Comparison of ENCODE assay signal across 8 cellular contexts in the genomic region with DNA sequence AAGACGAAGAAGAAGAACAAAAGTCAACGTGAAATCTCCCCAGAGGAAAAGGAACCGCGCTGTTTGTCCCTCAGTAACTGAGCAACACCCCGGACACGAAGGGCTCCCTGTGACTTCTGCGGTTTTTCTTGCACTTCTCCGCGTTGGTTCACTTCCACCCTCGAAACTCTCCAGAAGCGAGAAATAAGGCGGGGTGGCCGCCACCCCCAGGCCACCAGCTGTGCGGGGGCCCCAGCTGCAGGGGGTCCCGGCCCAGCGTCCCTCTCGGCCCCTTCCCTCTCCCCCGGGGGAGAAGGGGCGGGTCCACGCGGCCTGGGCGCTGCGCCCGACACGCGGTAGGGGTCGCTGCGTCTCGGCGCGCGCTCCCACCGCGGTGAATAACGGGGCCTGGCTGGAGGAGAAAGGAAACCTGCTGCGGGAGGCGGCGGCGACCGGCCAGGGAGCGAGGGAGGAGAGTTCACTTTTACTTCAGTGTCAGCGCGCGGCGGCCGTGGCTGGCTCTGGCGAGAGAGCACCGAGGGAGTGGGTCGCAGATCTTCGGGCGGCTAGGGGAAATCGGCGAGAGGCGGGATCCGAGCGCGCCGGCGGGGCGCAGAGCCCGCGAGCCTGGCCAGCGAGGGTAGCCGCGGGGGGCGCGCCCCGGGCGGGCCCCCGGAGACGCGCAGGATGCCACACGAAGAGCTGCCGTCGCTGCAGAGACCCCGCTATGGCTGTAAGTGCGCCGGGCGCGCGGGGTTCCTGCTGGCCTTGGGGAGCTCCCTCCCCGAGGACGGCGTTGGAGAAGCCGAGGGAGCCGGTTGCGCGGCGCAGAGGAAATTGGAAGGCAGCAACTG. TPM values are rescaled to one million over a fixed set of nuclear protein-coding genes. Genes with fewer than 3 reads are reported as not detected.
DNase-seq lines count a peak whose midpoint lies in the region; ATAC-seq and TF ChIP-seq lines count a peak whose summit lies in the region.

Gene IQGAP2, plus strand, starts transcription at position 406 of the 833 bp plus-strand sequence. Its CDS starts 261 bp downstream, at position 667.

- H3K27ac Mint-ChIP-seq in activated T-cell treated with anti-CD3 and anti-CD28 coated beads, Interleukin-2, amount 50 U/mL, for 24 hours: peak within 1 kb of the TSS; percentile 97
- H3K27ac Mint-ChIP-seq in neural crest cell (ENCODE audit: unreplicated experiment): peak within 1 kb of the TSS; percentile 97

- no peaks in the 10 kb centered on the region for H3K9me3 Mint-ChIP-seq in activated T-cell treated with anti-CD3 and anti-CD28 coated beads, Interleukin-2, amount 50 U/mL, for 24 hours
- H3K9me3 Mint-ChIP-seq in neural crest cell: no peaks in the 10 kb centered on the region

- H3K27me3 ChIP-seq in PC-3 (ENCODE audit: low read length): peaks cover 73% of the 10 kb centered on the region

- DNase-seq in AG10803 (ENCODE audit: low read depth) (peak; percentile 15), PC-3 (peak; percentile 27), fibroblast of pulmonary artery (ENCODE audit: low read depth) (peak; percentile 52), neural crest cell (ENCODE audit: low read depth, low spot score) (peak; percentile 77), stromal cell of bone marrow (ENCODE audit: low read depth) (peak; percentile 4)
- peak; percentile 91 for DNase-seq in activated T-cell treated with anti-CD3 and anti-CD28 coated beads, Interleukin-2, amount 50 U/mL, for 24 hours

- peak within 1 kb of the TSS; percentile 88 for H3K4me2 ChIP-seq in PC-3 (ENCODE audit: low read length)

- no peaks in the 10 kb centered on the region; the same call in 1 of the 2 replicates for H3K36me3 ChIP-seq in PC-3 (ENCODE audit: low read depth, low read length)

- H3K36me3 Mint-ChIP-seq in activated T-cell treated with anti-CD3 and anti-CD28 coated beads, Interleukin-2, amount 50 U/mL, for 24 hours (ENCODE audit: low read depth): peaks cover 23% of the 10 kb centered on the region
- no peaks in the 10 kb centered on the region for H3K36me3 Mint-ChIP-seq in neural crest cell (ENCODE audit: low read depth)

- no TSS peak for BruUV-seq in PC-3 (replicated peaks; lab: Mats Ljungman, UMichigan)

- intact Hi-C loops in PC-3 (cut with micrococcal nuclease): no loop called here

- no peaks in the 10 kb centered on the region for H3K9me3 ChIP-seq in PC-3 (ENCODE audit: low read length)

- H3K4me3 Mint-ChIP-seq in activated T-cell treated with anti-CD3 and anti-CD28 coated beads, Interleukin-2, amount 50 U/mL, for 24 hours: peak within 1 kb of the TSS; percentile 95
- peak within 1 kb of the TSS; percentile 90 for H3K4me3 Mint-ChIP-seq in neural crest cell

- H3K9me2 ChIP-seq in PC-3 (replicated peaks; ENCODE audit: low read length): no peaks in the 10 kb centered on the region

- CTCF ChIA-PET in PC-3 (lab: Charles Lee): interaction anchor here (0.6 to 0.7 kb wide), 2 partner anchors 181 to 743 kb away, joined by 3 read pairs; no protein-coding TSS in a partner anchor

- peaks cover 60% of the 10 kb centered on the region for H3K4me1 Mint-ChIP-seq in activated T-cell treated with anti-CD3 and anti-CD28 coated beads, Interleukin-2, amount 50 U/mL, for 24 hours (ENCODE audit: low read depth)
- no peaks in the 10 kb centered on the region for H3K4me1 Mint-ChIP-seq in neural crest cell

- no peaks in the 10 kb centered on the region for H3K79me2 ChIP-seq in PC-3 (ENCODE audit: low read length)

- ATAC-seq in GM18907 (IDR thresholded peaks at IDR 0.05; ENCODE audit: unreplicated experiment) (peak; percentile 56), HG03108 (IDR thresholded peaks at IDR 0.05; ENCODE audit: unreplicated experiment) (peak; percentile 42), PC-3 (peak; percentile 64)

- no peaks in the 10 kb centered on the region for H3K27me3 Mint-ChIP-seq in activated T-cell treated with anti-CD3 and anti-CD28 coated beads, Interleukin-2, amount 50 U/mL, for 24 hours
- peaks cover 28% of the 10 kb centered on the region for H3K27me3 Mint-ChIP-seq in neural crest cell (ENCODE audit: low read depth)

- peak within 1 kb of the TSS; percentile 54 for H3K4me3 ChIP-seq in AG10803 (ENCODE audit: low read length)
- H3K4me3 ChIP-seq in PC-3 (ENCODE audit: low read length): peak within 1 kb of the TSS; percentile 66
- H3K4me3 ChIP-seq in fibroblast of pulmonary artery (replicated peaks; ENCODE audit: low read depth, low read length): peak within 1 kb of the TSS; percentile 56

- POLR2A ChIA-PET in PC-3 (lab: Charles Lee; ENCODE audit: unreplicated experiment): no interaction called here

- no peaks in the 10 kb centered on the region for H3K4me1 ChIP-seq in PC-3 (ENCODE audit: insufficient read depth, low read length)

- TF ChIP-seq CTCF in AG10803 (conservative IDR thresholded peaks at IDR 0.05; ENCODE audit: low read length): no peak; the same call in 1 of the 2 replicates
- TF ChIP-seq CTCF in PC-3 (conservative IDR thresholded peaks at IDR 0.05; ENCODE audit: low read depth, low read length): peak; percentile 59
- TF ChIP-seq CTCF in fibroblast of pulmonary artery (IDR thresholded peaks at IDR 0.05; ENCODE audit: low read length, missing control alignments): peak; percentile 13
- peak; percentile 85 for TF ChIP-seq CTCF in neural crest cell (conservative IDR thresholded peaks at IDR 0.05)

- H3K27ac ChIP-seq in PC-3 (ENCODE audit: low read length): no peak within 1 kb of the TSS

- H3F3A ChIP-seq in PC-3 (ENCODE audit: low read length, unreplicated experiment): no peaks in the 10 kb centered on the region

- no peak within 1 kb of the TSS for H3K9ac ChIP-seq in PC-3 (ENCODE audit: low read length)

- H2AFZ ChIP-seq in PC-3 (ENCODE audit: low read length): peak within 1 kb of the TSS; percentile 71

- H4K20me1 ChIP-seq in PC-3 (ENCODE audit: low read length): no peaks in the 10 kb centered on the region

RNA-seq across cellular contexts. Expression of gene IQGAP2, which starts in this region (rescaled TPM):
- total RNA-seq in PC-3 (2014; rRNA removed): not detected in 2 replicates
- 12.7 and 14.2 TPM in 2 replicates for total RNA-seq in neural crest cell

Comparison
In these comparisons a context has a peak if more than half of its experiments do, and no peak if none do; other contexts are left out.
1. RNA of gene IQGAP2 (total RNA-seq): 12.7 to 14.2 TPM in neural crest cell; not detected in PC-3; every median in the first group is over 10 times any median in the second.
2. Peak in DNase-seq, ATAC-seq, H3K4me3 ChIP-seq and H3K4me2 ChIP-seq in PC-3; RNA of the gene not detected or under 1 TPM.
3. DNase-seq: peak in every context shown above with its lines; median percentile 91 in activated T-cell treated with anti-CD3 and anti-CD28 coated beads, Interleukin-2, amount 50 U/mL, for 24 hours; 77 in neural crest cell; 52 in fibroblast of pulmonary artery; 27 in PC-3; 15 in AG10803; 4 in stromal cell of bone marrow.
4. Peak in every context shown above with its lines, with median percentiles within 50 percentile points of each other: H3K4me3 ChIP-seq and ATAC-seq.